Comparison of ENCODE assay signal across 13 cellular contexts in genomic region chr13:30715837-30716236, GRCh38.
"Had no signal": no experiment of that assay in that cellular context is flagged by ENCODE, and none has a peak within 500 bp of the region (broad histone marks: within the 10 kb centered on the region; RNA-seq: fewer than 3 reads in every experiment).

No MANE protein-coding gene starts in this region.

- DNase-seq: activated CD4-positive, alpha-beta T cell treated with anti-CD3 and anti-CD28 coated beads for 1 hour; activated CD8-positive, alpha-beta T cell treated with anti-CD3 and anti-CD28 coated beads for 36 hours; activated naive CD4-positive, alpha-beta T cell; aorta; mammary epithelial cell; naive thymus-derived CD4-positive, alpha-beta T cell; posterior cingulate gyrus; small intestine; tibial artery had no signal

- H3K4me3 ChIP-seq: breast epithelium, gastroesophageal sphincter, hepatocyte, tibial artery, vagina had no signal

- H3K4me1 ChIP-seq: breast epithelium, gastroesophageal sphincter, tibial artery, vagina had no signal

- H3K9me3 ChIP-seq: breast epithelium, gastroesophageal sphincter, tibial artery, vagina had no signal

- H3K27ac ChIP-seq: breast epithelium, gastroesophageal sphincter, hepatocyte, tibial artery, vagina had no signal

- H3K27me3 ChIP-seq: breast epithelium, gastroesophageal sphincter, hepatocyte, tibial artery, vagina had no signal

- FAIRE-seq: small intestine had no signal

- ATAC-seq: activated CD8-positive, alpha-beta T cell treated with anti-CD3 and anti-CD28 coated beads for 36 hours; gastroesophageal sphincter; naive thymus-derived CD4-positive, alpha-beta T cell had no signal
